In the genomic region with DNA sequence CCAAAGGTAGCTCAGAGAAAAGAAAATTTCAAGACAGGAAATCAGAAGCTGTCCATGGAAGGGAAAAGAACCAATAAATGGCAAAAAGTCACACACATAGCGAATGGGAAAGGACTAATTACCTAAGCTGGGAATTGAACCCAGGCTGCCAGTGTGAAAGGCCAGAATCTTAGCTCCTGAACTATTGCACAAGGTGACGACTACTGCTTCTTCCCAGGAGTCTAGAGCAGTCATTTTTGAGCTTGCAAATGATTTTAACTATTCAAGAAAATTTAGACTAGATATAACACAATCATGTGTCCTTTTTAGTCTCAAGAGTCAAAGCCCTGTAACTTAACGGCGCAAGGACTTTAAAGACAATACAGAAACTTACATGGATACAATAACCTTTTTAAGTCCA, we compare ENCODE assay signal across 15 cellular contexts. TPM values are rescaled to one million over a fixed set of nuclear protein-coding genes. Genes with fewer than 3 reads are reported as not detected.
A peak's percentile ranks its signal among the peaks of the same experiment; 100 is the strongest.
DNase-seq lines count a peak whose midpoint lies in the region; ATAC-seq and TF ChIP-seq lines count a peak whose summit lies in the region.
"Had no signal": no experiment of that assay in that cellular context is flagged by ENCODE, and none has a peak within 500 bp of the region (broad histone marks: within the 10 kb centered on the region; RNA-seq: fewer than 3 reads in every experiment).

No MANE protein-coding gene starts in this region.

- no peaks in the 10 kb centered on the region for H3K9me3 ChIP-seq in RWPE2 (ENCODE audit: severe bottlenecking)
- no peaks in the 10 kb centered on the region for H3K9me3 ChIP-seq in effector memory CD4-positive, alpha-beta T cell (ENCODE audit: control insufficient read depth, low read length)
- H3K9me3 ChIP-seq: mucosa of descending colon, transverse colon had no signal

- ATAC-seq in RWPE2 (ENCODE audit: low read depth) = peak; percentile 57; the same call in 2 of the 3 replicates
- ATAC-seq in HG02623 (IDR thresholded peaks at IDR 0.05; ENCODE audit: unreplicated experiment) = no peak
- ATAC-seq: mucosa of descending colon had no signal

- no peak overlapping the region for H3K4me3 Mint-ChIP-seq in HFFc6
- H3K4me3 Mint-ChIP-seq: activated naive CD4-positive, alpha-beta T cell treated with anti-CD3 and anti-CD28 coated beads, Interleukin-2, amount 50 U/mL, for 24 hours; immature natural killer cell had no signal

- no peaks in the 10 kb centered on the region for H3K36me3 ChIP-seq in RWPE2 (ENCODE audit: low read depth)
- no peaks in the 10 kb centered on the region for H3K36me3 ChIP-seq in effector memory CD4-positive, alpha-beta T cell (ENCODE audit: control insufficient read depth, insufficient read depth, low read length)
- H3K36me3 ChIP-seq: transverse colon, WERI-Rb-1 had no signal

- H3K4me1 ChIP-seq in RWPE2 (ENCODE audit: insufficient read depth, poor library complexity, severe bottlenecking) = no peaks in the 10 kb centered on the region
- H3K4me1 ChIP-seq in effector memory CD4-positive, alpha-beta T cell (ENCODE audit: control insufficient read depth, insufficient read depth, low read length, poor library complexity, severe bottlenecking) = no peaks in the 10 kb centered on the region
- H3K4me1 ChIP-seq: transverse colon had no signal

- H3K4me1 Mint-ChIP-seq in HFFc6 (ENCODE audit: low read depth) = no peaks in the 10 kb centered on the region
- H3K4me1 Mint-ChIP-seq: activated naive CD4-positive, alpha-beta T cell treated with anti-CD3 and anti-CD28 coated beads, Interleukin-2, amount 50 U/mL, for 24 hours; immature natural killer cell had no signal

- H3K27me3 ChIP-seq in RWPE2 (ENCODE audit: insufficient read depth, poor library complexity, severe bottlenecking) = no peaks in the 10 kb centered on the region
- no peaks in the 10 kb centered on the region for H3K27me3 ChIP-seq in effector memory CD4-positive, alpha-beta T cell (replicated peaks; ENCODE audit: control insufficient read depth, insufficient read depth, low read length, poor library complexity, severe bottlenecking)
- H3K27me3 ChIP-seq: transverse colon had no signal

- peak; percentile 45 for DNase-seq in DMS53 treated with DMSO at 0.1 percent for 48 hours (lab: John Stamatoyannopoulos, UW; ENCODE audit: unreplicated experiment)
- DNase-seq in HFFc6 = peak; percentile 9
- DNase-seq in RWPE2 (ENCODE audit: low spot score) = no peak
- DNase-seq in head of caudate nucleus = peak in 25 of 42 donors; percentile 1 to 48 (median 19)
- DNase-seq in effector memory CD4-positive, alpha-beta T cell = no peak
- DNase-seq in RKO (ENCODE audit: low spot score) = no peak
- DNase-seq: cortex of kidney; immature natural killer cell; mucosa of descending colon; stimulated activated CD8-positive, alpha-beta memory T cell treated with anti-CD3 and anti-CD28 coated beads, Interleukin-4, amount 100 ng/mL, for 48 hours; transverse colon; WERI-Rb-1 had no signal

- no peak for TF ChIP-seq CTCF in HFFc6 (IDR thresholded peaks at IDR 0.05)
- no peak for TF ChIP-seq CTCF in RWPE2 (IDR thresholded peaks at IDR 0.05; ENCODE audit: poor library complexity, severe bottlenecking)

- no peaks in the 10 kb centered on the region; the same call in 1 of the 2 replicates for H3K9me3 Mint-ChIP-seq in HFFc6
- H3K9me3 Mint-ChIP-seq: activated naive CD4-positive, alpha-beta T cell treated with anti-CD3 and anti-CD28 coated beads, Interleukin-2, amount 50 U/mL, for 24 hours; immature natural killer cell had no signal

- H3K27me3 Mint-ChIP-seq in HFFc6 (ENCODE audit: insufficient read depth) = peaks cover 10% of the 10 kb centered on the region
- H3K27me3 Mint-ChIP-seq: activated naive CD4-positive, alpha-beta T cell treated with anti-CD3 and anti-CD28 coated beads, Interleukin-2, amount 50 U/mL, for 24 hours had no signal

- H3K27ac Mint-ChIP-seq in HFFc6 = no peak overlapping the region
- H3K27ac Mint-ChIP-seq: activated naive CD4-positive, alpha-beta T cell treated with anti-CD3 and anti-CD28 coated beads, Interleukin-2, amount 50 U/mL, for 24 hours; immature natural killer cell had no signal

- H3K4me3 ChIP-seq in RWPE2 (ENCODE audit: severe bottlenecking) = peak overlapping the region; percentile 29
- no peak overlapping the region for H3K4me3 ChIP-seq in effector memory CD4-positive, alpha-beta T cell (ENCODE audit: insufficient read depth, low read depth, low read length, poor library complexity, severe bottlenecking)
- H3K4me3 ChIP-seq: mucosa of descending colon, SK-N-MC, transverse colon had no signal

- H3K36me3 Mint-ChIP-seq in HFFc6 (ENCODE audit: low read depth) = no peaks in the 10 kb centered on the region
- H3K36me3 Mint-ChIP-seq: activated naive CD4-positive, alpha-beta T cell treated with anti-CD3 and anti-CD28 coated beads, Interleukin-2, amount 50 U/mL, for 24 hours; immature natural killer cell had no signal

- H3K27ac ChIP-seq in RWPE2 (ENCODE audit: poor library complexity, severe bottlenecking) = no peak overlapping the region
- H3K27ac ChIP-seq in effector memory CD4-positive, alpha-beta T cell (ENCODE audit: insufficient read depth, low read length, poor library complexity, severe bottlenecking) = no peak overlapping the region
- H3K27ac ChIP-seq: SK-N-MC, transverse colon, WERI-Rb-1 had no signal

- intact Hi-C loops in head of caudate nucleus (cut with DNase I) = no loop called here

RNA-seq across cellular contexts. Expression of a gene that starts 34.1 kb away (rescaled TPM):
- 1 to 10 TPM; 5.1 to 8.3 (median 6.2) TPM for total RNA-seq in HFFc6 (2021; fragmentation: NEBNext Ultra II Directional; extraction: Animal tissue kit (Norgen Biotek cat#: 25700))

Comparison
In these comparisons a context has a peak if more than half of its experiments do, and no peak if none do; other contexts are left out.
1. DNase-seq: peak in DMS53 treated with DMSO at 0.1 percent for 48 hours (single experiment), HFFc6 (single experiment) and head of caudate nucleus (25 of 42); none in RWPE2 (single experiment), effector memory CD4-positive, alpha-beta T cell (0 of 3) and RKO (single experiment).